ENCODE assay signal across 18 cellular contexts in genomic region chr4:109235683-109236082, GRCh38.
"Had no signal": no experiment of that assay in that cellular context is flagged by ENCODE, and none has a peak within 500 bp of the region (broad histone marks: within the 10 kb centered on the region; RNA-seq: fewer than 3 reads in every experiment).

No MANE protein-coding gene starts in this region.

- H3K27ac Mint-ChIP-seq: mesothelial cell of epicardium had no signal

- ATAC-seq: foreskin keratinocyte, heart right ventricle, left cardiac atrium, left lung, left ventricle myocardium superior, lower lobe of right lung, mucosa of descending colon had no signal

- H3K27me3 ChIP-seq: dorsolateral prefrontal cortex, esophagus muscularis mucosa, foreskin keratinocyte, heart right ventricle, left lung had no signal

- H3K9me3 ChIP-seq: left lung, lower lobe of right lung, mucosa of descending colon had no signal

- H3K27ac ChIP-seq: coronary artery, dorsolateral prefrontal cortex, esophagus muscularis mucosa, foreskin keratinocyte, heart right ventricle, left lung, lower lobe of right lung had no signal

- H3K4me3 Mint-ChIP-seq: mesothelial cell of epicardium had no signal

- H3K36me3 ChIP-seq: esophagus muscularis mucosa, heart right ventricle, left lung, lower lobe of right lung had no signal

- H3K4me1 ChIP-seq: esophagus muscularis mucosa, heart right ventricle, left lung, lower lobe of right lung had no signal

- H3K4me3 ChIP-seq: coronary artery, dorsolateral prefrontal cortex, esophagus muscularis mucosa, heart right ventricle, left lung, lower lobe of right lung, mucosa of descending colon had no signal

- DNase-seq: dermis blood vessel endothelial cell; dorsolateral prefrontal cortex; effector CD4-positive, alpha-beta T cell; effector memory CD4-positive, alpha-beta T cell; foreskin keratinocyte; glutamatergic neuron; head of caudate nucleus; heart right ventricle; hippocampal formation; left cardiac atrium; left lung; left ventricle myocardium superior; lower lobe of right lung; mesenchymal stem cell; mucosa of descending colon had no signal
